19 cellular contexts compared by ENCODE assay signal in genomic region chr14:96894966-96895365, GRCh38.
"Had no signal": no experiment of that assay in that cellular context is flagged by ENCODE, and none has a peak within 500 bp of the region (broad histone marks: within the 10 kb centered on the region; RNA-seq: fewer than 3 reads in every experiment).

No MANE protein-coding gene starts in this region.

- H3K36me3 ChIP-seq: gastroesophageal sphincter, suprapubic skin had no signal

- H3K27me3 ChIP-seq: gastroesophageal sphincter, left lung, suprapubic skin had no signal

- H3K9me3 Mint-ChIP-seq: activated naive CD4-positive, alpha-beta T cell treated with anti-CD3 and anti-CD28 coated beads, Interleukin-2, amount 10 ng/mL, durations not matched to agents 7 days and 5 days; activated T-cell treated with anti-CD3 and anti-CD28 coated beads, Interleukin-2, amount 50 U/mL, for 24 hours; dendritic cell treated with granulocyte-macrophage colony-stimulating factor and Interleukin-4, amounts not matched to agents 40 ng/mL and 50 ng/mL, for 4 days; natural killer cell treated with Interleukin-12 subunit alpha and Interleukin-12 subunit beta and Interleukin-15 and Interleukin-18, amount 100 ng/mL, for 72 hours had no signal

- H3K4me1 ChIP-seq: gastroesophageal sphincter, left lung, suprapubic skin had no signal

- ATAC-seq: activated CD8-positive, alpha-beta memory T cell treated with anti-CD3 and anti-CD28 coated beads, Interleukin-2, amount 10 ng/mL, durations not matched to agents 7 days and 5 days; gastroesophageal sphincter; left lung; natural killer cell treated with Interleukin-12 subunit alpha and Interleukin-12 subunit beta and Interleukin-15 and Interleukin-18, amount 100 ng/mL, for 72 hours; right cardiac atrium had no signal

- H3K9me3 ChIP-seq: gastroesophageal sphincter, left lung, suprapubic skin had no signal

- H3K27ac Mint-ChIP-seq: activated CD8-positive, alpha-beta memory T cell treated with anti-CD3 and anti-CD28 coated beads, Interleukin-2, amount 10 ng/mL, durations not matched to agents 7 days and 5 days; activated naive CD4-positive, alpha-beta T cell treated with anti-CD3 and anti-CD28 coated beads, Interleukin-2, amount 10 ng/mL, durations not matched to agents 7 days and 5 days; dendritic cell treated with granulocyte-macrophage colony-stimulating factor and Interleukin-4, amounts not matched to agents 40 ng/mL and 50 ng/mL, for 4 days; natural killer cell treated with Interleukin-12 subunit alpha and Interleukin-12 subunit beta and Interleukin-15 and Interleukin-18, amount 100 ng/mL, for 72 hours; progenitor cell of endocrine pancreas had no signal

- H3K27me3 Mint-ChIP-seq: activated CD8-positive, alpha-beta memory T cell treated with anti-CD3 and anti-CD28 coated beads, Interleukin-2, amount 10 ng/mL, durations not matched to agents 7 days and 5 days; activated naive CD4-positive, alpha-beta T cell treated with anti-CD3 and anti-CD28 coated beads, Interleukin-2, amount 10 ng/mL, durations not matched to agents 7 days and 5 days; activated T-cell treated with anti-CD3 and anti-CD28 coated beads, Interleukin-2, amount 50 U/mL, for 24 hours; dendritic cell treated with granulocyte-macrophage colony-stimulating factor and Interleukin-4, amounts not matched to agents 40 ng/mL and 50 ng/mL, for 4 days; natural killer cell treated with Interleukin-12 subunit alpha and Interleukin-12 subunit beta and Interleukin-15 and Interleukin-18, amount 100 ng/mL, for 72 hours; progenitor cell of endocrine pancreas had no signal

- DNase-seq: activated CD4-positive, alpha-beta T cell treated with anti-CD3 and anti-CD28 coated beads for 1 hour; activated CD4-positive, alpha-beta T cell treated with anti-CD3 and anti-CD28 coated beads, Interleukin-2, amount 50 U/mL, for 4 hours; activated CD8-positive, alpha-beta memory T cell treated with anti-CD3 and anti-CD28 coated beads, Interleukin-2, amount 10 ng/mL, durations not matched to agents 7 days and 5 days; activated naive CD4-positive, alpha-beta T cell treated with anti-CD3 and anti-CD28 coated beads, Interleukin-2, amount 10 ng/mL, durations not matched to agents 7 days and 5 days; activated T-cell treated with anti-CD3 and anti-CD28 coated beads, Interleukin-2, amount 50 U/mL, for 24 hours; amniotic stem cell; left lung; mammary epithelial cell; nucleus accumbens; right cardiac atrium; small intestine; stimulated activated CD4-positive, alpha-beta T cell treated with anti-CD3 and anti-CD28 coated beads, Interleukin-4, amount 100 ng/mL, for 24 hours; stimulated activated naive CD4-positive, alpha-beta T cell treated with Interleukin-2 at 50 U/mL for 16 hours; T-helper 9 cell had no signal

- H3K27ac ChIP-seq: gastroesophageal sphincter, left lung, suprapubic skin had no signal

- H3K4me3 ChIP-seq: gastroesophageal sphincter, left lung, suprapubic skin had no signal

- H3K4me3 Mint-ChIP-seq: activated CD8-positive, alpha-beta memory T cell treated with anti-CD3 and anti-CD28 coated beads, Interleukin-2, amount 10 ng/mL, durations not matched to agents 7 days and 5 days; activated naive CD4-positive, alpha-beta T cell treated with anti-CD3 and anti-CD28 coated beads, Interleukin-2, amount 10 ng/mL, durations not matched to agents 7 days and 5 days; activated T-cell treated with anti-CD3 and anti-CD28 coated beads, Interleukin-2, amount 50 U/mL, for 24 hours; dendritic cell treated with granulocyte-macrophage colony-stimulating factor and Interleukin-4, amounts not matched to agents 40 ng/mL and 50 ng/mL, for 4 days; natural killer cell treated with Interleukin-12 subunit alpha and Interleukin-12 subunit beta and Interleukin-15 and Interleukin-18, amount 100 ng/mL, for 72 hours had no signal

- H3K4me1 Mint-ChIP-seq: activated CD8-positive, alpha-beta memory T cell treated with anti-CD3 and anti-CD28 coated beads, Interleukin-2, amount 10 ng/mL, durations not matched to agents 7 days and 5 days had no signal
